ENCODE assay signal across 8 cellular contexts in the genomic region with DNA sequence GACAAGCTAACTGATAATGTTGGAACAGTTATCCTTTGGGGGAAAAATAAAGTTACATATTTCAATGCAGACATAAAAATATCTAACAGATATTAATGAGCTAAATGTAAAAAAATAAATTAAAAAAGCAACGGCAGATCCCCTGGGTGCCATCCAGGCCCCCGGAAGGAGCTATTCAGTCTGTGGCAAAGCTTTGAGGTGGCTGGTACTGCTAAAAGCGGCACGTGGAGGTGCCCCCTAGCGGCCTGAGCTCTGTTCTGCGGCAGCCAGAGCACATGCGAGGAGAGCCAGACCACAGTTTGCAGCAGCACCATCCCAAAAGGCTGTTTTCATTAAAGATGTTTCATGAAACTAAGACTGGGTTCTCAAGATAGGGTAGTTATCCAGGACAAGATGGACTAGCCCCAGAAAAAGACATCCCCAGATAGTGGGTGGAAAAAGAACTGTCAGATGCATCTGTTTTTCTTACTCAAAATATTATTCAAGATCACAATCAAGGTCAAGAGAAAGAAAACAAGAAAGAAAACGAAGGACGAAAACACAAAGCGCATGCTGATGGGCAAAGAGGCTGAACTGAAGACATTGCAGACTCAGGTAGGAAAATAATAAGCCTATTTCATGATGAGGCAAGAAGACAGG. TPM values are rescaled to one million over a fixed set of nuclear protein-coding genes. Genes with fewer than 3 reads are reported as not detected.
A peak's percentile ranks its signal among the peaks of the same experiment; 100 is the strongest.
DNase-seq lines count a peak whose midpoint lies in the region; ATAC-seq and TF ChIP-seq lines count a peak whose summit lies in the region.

No MANE protein-coding gene starts in this region.

- H3K4me1 Mint-ChIP-seq in T-cell: peaks cover 4% of the 10 kb centered on the region in 3 donors

- H3K27ac ChIP-seq in heart right ventricle: peak overlapping the region in 1 of 10 donors; percentile 72

- H3K4me3 ChIP-seq in H7 (ENCODE audit: insufficient read depth, low read depth, low read length): no peak overlapping the region
- no peak overlapping the region for H3K4me3 ChIP-seq in heart right ventricle
- no peak overlapping the region for H3K4me3 ChIP-seq in retinal pigment epithelial cell (ENCODE audit: low read length)

- ATAC-seq in T-cell (replicated peaks in 1 of 4): peak; percentile 100
- peak; percentile 82 to 94 (median 92) for ATAC-seq in heart right ventricle
- no peak for ATAC-seq in HG02973 (IDR thresholded peaks at IDR 0.05; ENCODE audit: unreplicated experiment)

- intact Hi-C loops in heart right ventricle (cut with DNase I): loop anchor here in 9 of 10 donors (1.0 to 5.0 kb wide), 5 partner anchors 113 to 133 kb away; no protein-coding TSS in a partner anchor

- peak overlapping the region in 1 of 2 donors; percentile 44 for H3K27ac Mint-ChIP-seq in T-cell

- POLR2A ChIA-PET in T-cell (lab: Charles Lee): interaction anchor here (0.5 to 1.1 kb wide), 6 partner anchors 19 to 598 kb away, joined by 3 to 8 read pairs (median 3); a partner anchor contains a TSS

- H3K27me3 ChIP-seq in H7 (ENCODE audit: control insufficient read depth, insufficient read depth, low read length) (no peaks in the 10 kb centered on the region), heart right ventricle (no peaks in the 10 kb centered on the region)

- TF ChIP-seq CTCF in heart right ventricle (IDR thresholded peaks at IDR 0.05) (peak; percentile 82 to 98 (median 94)), retinal pigment epithelial cell (conservative IDR thresholded peaks at IDR 0.05; ENCODE audit: low read depth, low read length) (peak; percentile 96)

- H3K27me3 Mint-ChIP-seq in T-cell: no peaks in the 10 kb centered on the region

- H3K9me3 Mint-ChIP-seq in T-cell: no peaks in the 10 kb centered on the region

- H3K9me3 ChIP-seq in heart right ventricle: no peaks in the 10 kb centered on the region

- DNase-seq in EH (ENCODE audit: low read depth) (peak; percentile 77), H7 (peak; percentile 86), NCI-H128 (lab: John Stamatoyannopoulos, UW; ENCODE audit: unreplicated experiment) (peak; percentile 21), T-cell (peak; percentile 55 to 85 (median 77)), heart right ventricle (peak; percentile 75 to 84), retinal pigment epithelial cell (ENCODE audit: low read depth) (no peak)
- DNase-seq in activated naive CD8-positive, alpha-beta T cell treated with anti-CD3 and anti-CD28 coated beads, Interleukin-2, amount 50 U/mL, for 16 hours (ENCODE audit: low read depth, low spot score): peak; percentile 67

- H3K4me1 ChIP-seq in heart right ventricle: peaks cover 0 to 34% (median 5%) of the 10 kb centered on the region in 9 donors

- H3K36me3 Mint-ChIP-seq in T-cell: peaks cover 25% of the 10 kb centered on the region

- CTCF ChIA-PET in T-cell (lab: Charles Lee): interaction anchor here (0.5 to 3.8 kb wide), 32 partner anchors 8 to 1148 kb away, joined by 3 to 48 read pairs (median 4); a partner anchor contains a TSS

- 29 to 31% methylated on average over 10 of the region's 10 CpGs for WGBS in heart right ventricle, 2 donors

- H3K36me3 ChIP-seq in H7 (replicated peaks; ENCODE audit: control insufficient read depth, insufficient read depth, low read length) (peaks cover 5% of the 10 kb centered on the region), heart right ventricle (peaks cover 0 to 91% (median 34%) of the 10 kb centered on the region in 9 donors)

- H3K4me3 Mint-ChIP-seq in T-cell: no peak overlapping the region

RNA-seq across cellular contexts. Expression of a gene that starts 18.7 kb away (rescaled TPM):
- total RNA-seq in H7 (2014; rRNA removed; shearing (Covaris generic)): 39.6 and 62.8 TPM in 2 replicates
- total RNA-seq in T-cell (10 to 100 TPM; 22.8 to 30.5 (median 24.9) TPM), heart right ventricle (10 to 100 TPM; 37.0 to 55.5 (median 46.1) TPM)
- 10 to 100 TPM; 16.8 to 19.2 TPM for polyA plus RNA-seq in heart right ventricle

RNA-seq across cellular contexts. Expression of a gene that starts 37.7 kb away (rescaled TPM):
- total RNA-seq in H7 (2014; rRNA removed; shearing (Covaris generic)): 2.1 and 2.6 TPM in 2 replicates
- total RNA-seq in T-cell (under 1 TPM in 4 of 5 donors, not detected in 1; 0.03 to 0.09 (median 0.06) TPM), heart right ventricle (10 to 100 TPM in 9 of 10 donors, 1 to 10 TPM in 1; 7.7 to 12.8 (median 11.3) TPM)
- 1 to 10 TPM; 4.6 to 8.0 TPM for polyA plus RNA-seq in heart right ventricle
